ENCODE assay signal across 8 cellular contexts in genomic region chr13:39612023-39612637, GRCh38. TPM values are rescaled to one million over a fixed set of nuclear protein-coding genes. Genes with fewer than 3 reads are reported as not detected.
A peak's percentile ranks its signal among the peaks of the same experiment; 100 is the strongest.
DNase-seq lines count a peak whose midpoint lies in the region; ATAC-seq and TF ChIP-seq lines count a peak whose summit lies in the region.

No MANE protein-coding gene starts in this region.

- H3K4me3 Mint-ChIP-seq in activated naive CD4-positive, alpha-beta T cell treated with anti-CD3 and anti-CD28 coated beads, Interleukin-2, amount 10 ng/mL, durations not matched to agents 7 days and 5 days, result no peak overlapping the region

- H3K27me3 Mint-ChIP-seq in activated naive CD4-positive, alpha-beta T cell treated with anti-CD3 and anti-CD28 coated beads, Interleukin-2, amount 10 ng/mL, durations not matched to agents 7 days and 5 days, result peaks cover 10% of the 10 kb centered on the region

- H3K27me3 ChIP-seq in Loucy (ENCODE audit: insufficient read depth, low read length, poor library complexity, severe bottlenecking), result no peaks in the 10 kb centered on the region

- no peak overlapping the region for H3K4me2 ChIP-seq in Loucy (ENCODE audit: low read depth, low read length, poor library complexity, severe bottlenecking)

- H3K36me3 Mint-ChIP-seq in activated naive CD4-positive, alpha-beta T cell treated with anti-CD3 and anti-CD28 coated beads, Interleukin-2, amount 10 ng/mL, durations not matched to agents 7 days and 5 days, result no peaks in the 10 kb centered on the region

- H3K9ac ChIP-seq in Loucy (ENCODE audit: low read depth, low read length, poor library complexity, severe bottlenecking), result no peak overlapping the region

- no peaks in the 10 kb centered on the region for H3K9me2 ChIP-seq in Loucy (replicated peaks; ENCODE audit: low read depth, low read length)

- H3F3A ChIP-seq in Loucy (ENCODE audit: low read depth), result no peaks in the 10 kb centered on the region

- intact Hi-C loops in head of caudate nucleus (cut with DNase I), result loop anchor here (5.0 kb wide), 2 partner anchors 195 to 565 kb away; no protein-coding TSS in a partner anchor

- H4K20me1 ChIP-seq in Loucy (ENCODE audit: insufficient read depth, low read length, poor library complexity, severe bottlenecking), result no peaks in the 10 kb centered on the region

- no peaks in the 10 kb centered on the region for H3K9me3 Mint-ChIP-seq in activated naive CD4-positive, alpha-beta T cell treated with anti-CD3 and anti-CD28 coated beads, Interleukin-2, amount 10 ng/mL, durations not matched to agents 7 days and 5 days

- no peak overlapping the region for H3K27ac Mint-ChIP-seq in activated naive CD4-positive, alpha-beta T cell treated with anti-CD3 and anti-CD28 coated beads, Interleukin-2, amount 10 ng/mL, durations not matched to agents 7 days and 5 days

- H3K36me3 ChIP-seq in Loucy (ENCODE audit: insufficient read depth, low read length), result no peaks in the 10 kb centered on the region

- CTCF ChIA-PET in activated naive CD4-positive, alpha-beta T cell treated with anti-CD3 and anti-CD28 coated beads, Interleukin-2, amount 10 ng/mL, durations not matched to agents 7 days and 5 days (lab: Charles Lee), result interaction anchor here (0.6 to 3.4 kb wide), 25 partner anchors 9 to 1156 kb away, joined by 3 to 21 read pairs (median 4); partner anchors contain the start of gene LHFPL6

- peak; percentile 37 for DNase-seq in GF-D8 (lab: John Stamatoyannopoulos, UW)
- peak; percentile 61 for DNase-seq in RPMI7951 (ENCODE audit: low read depth)
- peak; percentile 69 for DNase-seq in activated naive CD4-positive, alpha-beta T cell treated with anti-CD3 and anti-CD28 coated beads, Interleukin-2, amount 10 ng/mL, durations not matched to agents 7 days and 5 days
- peak in 39 of 42 donors; percentile 11 to 93 (median 77) for DNase-seq in head of caudate nucleus
- peak; percentile 45 for DNase-seq in pulmonary artery endothelial cell (ENCODE audit: low read depth, low spot score)

- H2AFZ ChIP-seq in Loucy (ENCODE audit: low read length), result no peak overlapping the region

- H3K79me2 ChIP-seq in Loucy (ENCODE audit: insufficient read depth, low read length), result no peaks in the 10 kb centered on the region

- H3K4me1 Mint-ChIP-seq in activated naive CD4-positive, alpha-beta T cell treated with anti-CD3 and anti-CD28 coated beads, Interleukin-2, amount 10 ng/mL, durations not matched to agents 7 days and 5 days, result no peaks in the 10 kb centered on the region

- ATAC-seq in HG03097 (IDR thresholded peaks at IDR 0.05; ENCODE audit: low FRiP score, unreplicated experiment) (no peak), HG02840 (IDR thresholded peaks at IDR 0.05; ENCODE audit: low FRiP score, unreplicated experiment) (no peak)

- TF ChIP-seq CTCF in Loucy (conservative IDR thresholded peaks at IDR 0.05; ENCODE audit: low read length), result peak; percentile 90

- no peaks in the 10 kb centered on the region for H3K4me1 ChIP-seq in Loucy (ENCODE audit: insufficient read depth, low read length, poor library complexity, severe bottlenecking)

- H3K4me3 ChIP-seq in Loucy (ENCODE audit: low read length, poor library complexity, severe bottlenecking), result no peak overlapping the region

- H3K9me3 ChIP-seq in Loucy (ENCODE audit: insufficient read depth, low read depth, low read length), result no peaks in the 10 kb centered on the region

RNA-seq across cellular contexts. Expression of gene LHFPL6, which starts 9.1 kb away (rescaled TPM):
- 34.7 and 36.2 TPM in 2 replicates for total RNA-seq in RPMI7951 (2014; rRNA removed; shearing (Covaris generic))
- total RNA-seq in pulmonary artery endothelial cell, result 24.1 and 46.0 TPM in 2 replicates

RNA-seq across cellular contexts. Expression of gene COG6, which starts 43.3 kb away (rescaled TPM):
- 16.1 and 17.5 TPM in 2 replicates for total RNA-seq in RPMI7951 (2014; rRNA removed; shearing (Covaris generic))
- 17.5 and 19.0 TPM in 2 replicates for total RNA-seq in pulmonary artery endothelial cell
